ENCODE assay signal across 9 cellular contexts in genomic region chrX:85685843-85686242, GRCh38.
"Had no signal": no experiment of that assay in that cellular context is flagged by ENCODE, and none has a peak within 500 bp of the region (broad histone marks: within the 10 kb centered on the region; RNA-seq: fewer than 3 reads in every experiment).

No MANE protein-coding gene starts in this region.

- H3K9ac ChIP-seq: GM23248 had no signal

- FAIRE-seq: H1, H54, HTR-8/SVneo, K562 had no signal

- ATAC-seq: K562 had no signal

- H3K4me3 ChIP-seq: GM23248, K562 had no signal

- H3K27ac ChIP-seq: GM23248 had no signal

- DNase-seq: GM23248, H9, HCEC 1CT, IMR-90, KG1 had no signal
